In genomic region chr7:137591444-137591843, GRCh38 we compare ENCODE assay signal across 11 cellular contexts.
DNase-seq lines count a peak whose midpoint lies in the region; ATAC-seq and TF ChIP-seq lines count a peak whose summit lies in the region.
"Had no signal": no experiment of that assay in that cellular context is flagged by ENCODE, and none has a peak within 500 bp of the region (broad histone marks: within the 10 kb centered on the region; RNA-seq: fewer than 3 reads in every experiment).

No MANE protein-coding gene starts in this region.

- H3K4me3 Mint-ChIP-seq in CD8-positive, alpha-beta T cell = no peak overlapping the region
- H3K4me3 Mint-ChIP-seq: activated T-cell treated with anti-CD3 and anti-CD28 coated beads, Interleukin-2, amount 50 U/mL, for 4 hours; naive thymus-derived CD4-positive, alpha-beta T cell had no signal

- intact Hi-C loops in A673 (cut with micrococcal nuclease; ENCODE audit: unreplicated experiment) = loop anchor here (5.0 to 10.0 kb wide), 3 partner anchors 717 to 1789 kb away; no protein-coding TSS in a partner anchor
- intact Hi-C loops in CD8-positive, alpha-beta T cell (cut with DNase I, micrococcal nuclease) = no loop called here
- intact Hi-C loops in lower leg skin (cut with DNase I; ENCODE audit: low total_unique reads) = no loop called here

- no peak overlapping the region for H3K27ac Mint-ChIP-seq in CD8-positive, alpha-beta T cell
- H3K27ac Mint-ChIP-seq: naive thymus-derived CD4-positive, alpha-beta T cell had no signal

- in situ Hi-C loops in astrocyte of the spinal cord (cut with HindIII; ENCODE audit: low sequenced_read_pairs) = no loop called here

- H3K4me1 ChIP-seq in A673 (ENCODE audit: insufficient read depth, low read length, poor library complexity, severe bottlenecking) = peaks cover 10% of the 10 kb centered on the region
- peaks cover 15% of the 10 kb centered on the region for H3K4me1 ChIP-seq in HUES6 (ENCODE audit: control insufficient read depth, insufficient read depth, low read length)
- peaks cover 25% of the 10 kb centered on the region for H3K4me1 ChIP-seq in hepatocyte (ENCODE audit: insufficient read depth)
- H3K4me1 ChIP-seq in CD8-positive, alpha-beta T cell (ENCODE audit: insufficient read depth, low read length) = no peaks in the 10 kb centered on the region

- no peaks in the 10 kb centered on the region for H3K9me2 ChIP-seq in hepatocyte (replicated peaks; ENCODE audit: insufficient read depth)

- peak; percentile 46 for DNase-seq in A673 (ENCODE audit: low spot score)
- DNase-seq in astrocyte of the spinal cord (ENCODE audit: low read depth, low spot score) = peak; percentile 73
- peak; percentile 30 for DNase-seq in hepatocyte (ENCODE audit: low spot score)
- no peak for DNase-seq in CD8-positive, alpha-beta T cell
- no peak for DNase-seq in lower leg skin (ENCODE audit: low spot score in 2 of 2)
- DNase-seq: activated T-cell treated with anti-CD3 and anti-CD28 coated beads, Interleukin-2, amount 50 U/mL, for 4 hours; erythroblast; naive thymus-derived CD4-positive, alpha-beta T cell had no signal

- H3K36me3 Mint-ChIP-seq in CD8-positive, alpha-beta T cell = no peaks in the 10 kb centered on the region
- H3K36me3 Mint-ChIP-seq: naive thymus-derived CD4-positive, alpha-beta T cell had no signal

- no peaks in the 10 kb centered on the region for H3K9me3 Mint-ChIP-seq in CD8-positive, alpha-beta T cell
- H3K9me3 Mint-ChIP-seq: activated T-cell treated with anti-CD3 and anti-CD28 coated beads, Interleukin-2, amount 50 U/mL, for 4 hours; naive thymus-derived CD4-positive, alpha-beta T cell had no signal

- 48% methylated on average over 5 of the region's 5 CpGs for WGBS in hepatocyte (ENCODE audit: low lambda C conversion rate, missing lambda C conversion rate)
- 84 to 89% methylated on average over 5 of the region's 5 CpGs for WGBS in lower leg skin, 2 donors

- no TSS peak for BruUV-seq in A673 (replicated peaks; lab: Mats Ljungman, UMichigan)

- H3K4me1 Mint-ChIP-seq in CD8-positive, alpha-beta T cell (ENCODE audit: low read depth) = no peaks in the 10 kb centered on the region
- H3K4me1 Mint-ChIP-seq: naive thymus-derived CD4-positive, alpha-beta T cell had no signal

- no peak for ATAC-seq in CD8-positive, alpha-beta T cell
- ATAC-seq in HG02678 (IDR thresholded peaks at IDR 0.05; ENCODE audit: unreplicated experiment) (no peak), HG02571 (IDR thresholded peaks at IDR 0.05; ENCODE audit: unreplicated experiment) (no peak)
- ATAC-seq: activated T-cell treated with anti-CD3 and anti-CD28 coated beads, Interleukin-2, amount 50 U/mL, for 4 hours; naive thymus-derived CD4-positive, alpha-beta T cell had no signal

- no peak for TF ChIP-seq POLR2A in lower leg skin (IDR thresholded peaks at IDR 0.05)

- H3K27ac ChIP-seq in A673 (ENCODE audit: low read depth, low read length, poor library complexity, severe bottlenecking) (peak overlapping the region; percentile 58), HUES6 (ENCODE audit: low read depth, low read length) (peak overlapping the region; percentile 38; the same call in 1 of the 2 replicates), hepatocyte (peak overlapping the region; percentile 63)
- H3K27ac ChIP-seq in CD8-positive, alpha-beta T cell (ENCODE audit: low read depth, low read length) = no peak overlapping the region

- peak overlapping the region; percentile 23 for H3K9ac ChIP-seq in HUES6 (ENCODE audit: low read length)

- POLR2A ChIA-PET in A673 (lab: Charles Lee; ENCODE audit: low non-redundant PET) = no interaction called here
- POLR2A ChIA-PET in CD8-positive, alpha-beta T cell (lab: Charles Lee) = no interaction called here

- no peaks in the 10 kb centered on the region for H3K9me3 ChIP-seq in A673 (ENCODE audit: low read depth, low read length, poor library complexity, severe bottlenecking)
- H3K9me3 ChIP-seq in HUES6 (ENCODE audit: control insufficient read depth, insufficient read depth, low read depth, low read length) = no peaks in the 10 kb centered on the region
- H3K9me3 ChIP-seq in hepatocyte (ENCODE audit: low read depth) = no peaks in the 10 kb centered on the region
- H3K9me3 ChIP-seq in CD8-positive, alpha-beta T cell (ENCODE audit: low read length) = no peaks in the 10 kb centered on the region

- H3K4me2 ChIP-seq in hepatocyte = peak overlapping the region; percentile 9

- H3K4me3 ChIP-seq in A673 (ENCODE audit: low read depth, low read length, poor library complexity, severe bottlenecking) (no peak overlapping the region), HUES6 (ENCODE audit: low read depth, low read length) (no peak overlapping the region), astrocyte of the spinal cord (ENCODE audit: low read depth, low read length) (no peak overlapping the region), hepatocyte (no peak overlapping the region), lower leg skin (ENCODE audit: low read depth, poor library complexity, severe bottlenecking) (no peak overlapping the region)
- H3K4me3 ChIP-seq in CD8-positive, alpha-beta T cell (ENCODE audit: low read depth, low read length) = no peak overlapping the region

- no peaks in the 10 kb centered on the region for H3K79me2 ChIP-seq in hepatocyte

- H3K27me3 ChIP-seq in A673 (replicated peaks; ENCODE audit: insufficient read depth, low read depth, low read length, poor library complexity) = no peaks in the 10 kb centered on the region
- H3K27me3 ChIP-seq in HUES6 (ENCODE audit: control insufficient read depth, insufficient read depth, low read length) = no peaks in the 10 kb centered on the region
- no peaks in the 10 kb centered on the region for H3K27me3 ChIP-seq in hepatocyte
- H3K27me3 ChIP-seq in CD8-positive, alpha-beta T cell (ENCODE audit: insufficient read depth, low read length) = no peaks in the 10 kb centered on the region

- H4K20me1 ChIP-seq in hepatocyte (ENCODE audit: insufficient read depth, poor library complexity, severe bottlenecking) = no peaks in the 10 kb centered on the region

- peaks cover 5% of the 10 kb centered on the region for H3K27me3 Mint-ChIP-seq in CD8-positive, alpha-beta T cell (ENCODE audit: low read depth)

- H2AFZ ChIP-seq in hepatocyte = peak overlapping the region; percentile 7

- CTCF ChIA-PET in A673 (lab: Charles Lee) = interaction anchor here (0.6 to 1.4 kb wide), 3 partner anchors 110 to 1921 kb away, joined by 3 to 6 read pairs (median 3); no protein-coding TSS in a partner anchor
- CTCF ChIA-PET in CD8-positive, alpha-beta T cell (lab: Charles Lee) = interaction anchor here (1.6 kb wide), 1 partner anchor 12 kb away, joined by 5 read pairs; no protein-coding TSS in a partner anchor

- H3K36me3 ChIP-seq in A673 (ENCODE audit: insufficient read depth, low read length, poor library complexity, severe bottlenecking) (no peaks in the 10 kb centered on the region), HUES6 (ENCODE audit: control insufficient read depth, insufficient read depth, low read length) (no peaks in the 10 kb centered on the region), hepatocyte (replicated peaks; ENCODE audit: insufficient read depth, low read depth) (no peaks in the 10 kb centered on the region)
- H3K36me3 ChIP-seq in CD8-positive, alpha-beta T cell (ENCODE audit: insufficient read depth, low read length) = no peaks in the 10 kb centered on the region

- no peak for TF ChIP-seq CTCF in A673 (conservative IDR thresholded peaks at IDR 0.05; ENCODE audit: low read depth, low read length)
- TF ChIP-seq CTCF in astrocyte of the spinal cord (IDR thresholded peaks at IDR 0.05; ENCODE audit: low read depth, low read length) = no peak
- TF ChIP-seq CTCF in hepatocyte (IDR thresholded peaks at IDR 0.05; ENCODE audit: poor library complexity) = no peak
- no peak for TF ChIP-seq CTCF in CD8-positive, alpha-beta T cell (IDR thresholded peaks at IDR 0.05)
- TF ChIP-seq CTCF in lower leg skin (IDR thresholded peaks at IDR 0.05) = no peak

Comparison
In these comparisons a context has a peak if more than half of its experiments do, and no peak if none do; other contexts are left out.
1. DNase-seq: peak in A673 (single experiment), astrocyte of the spinal cord (single experiment) and hepatocyte (single experiment); none in CD8-positive, alpha-beta T cell (0 of 7) and lower leg skin (0 of 2).